In genomic region chr20:2365666-2366065, GRCh38 we compare ENCODE assay signal across 30 cellular contexts. TPM values are rescaled to one million over a fixed set of nuclear protein-coding genes. Genes with fewer than 3 reads are reported as not detected.
"Had no signal": no experiment of that assay in that cellular context is flagged by ENCODE, and none has a peak within 500 bp of the region (broad histone marks: within the 10 kb centered on the region; RNA-seq: fewer than 3 reads in every experiment).

No MANE protein-coding gene starts in this region.

- H3K4me1 ChIP-seq: left ventricle myocardium inferior, pancreas, prostate gland, spleen, suprapubic skin, tibial artery, uterus had no signal

- H3K4me1 Mint-ChIP-seq: mesothelial cell of epicardium; naive B cell; natural killer cell; stimulated activated effector memory CD8-positive, alpha-beta T cell treated with anti-CD3 and anti-CD28 coated beads, Interleukin-12 subunit alpha, Interleukin-12 subunit beta, amount 100 ng/mL, for 72 hours had no signal

- H3K36me3 Mint-ChIP-seq: mesothelial cell of epicardium; stimulated activated effector memory CD8-positive, alpha-beta T cell treated with anti-CD3 and anti-CD28 coated beads, Interleukin-12 subunit alpha, Interleukin-12 subunit beta, amount 100 ng/mL, for 72 hours; type B pancreatic cell had no signal

- ATAC-seq: natural killer cell; pancreas; right cardiac atrium; sciatic nerve; stimulated activated effector memory CD8-positive, alpha-beta T cell treated with anti-CD3 and anti-CD28 coated beads, Interleukin-12 subunit alpha, Interleukin-12 subunit beta, amount 100 ng/mL, for 72 hours had no signal

- H3K4me3 ChIP-seq: hepatocyte, left ventricle myocardium inferior, lung, pancreas, prostate gland, spleen, suprapubic skin, thoracic aorta, tibial artery, uterus had no signal

- H3K9me3 Mint-ChIP-seq: type B pancreatic cell had no signal

- H3K27ac Mint-ChIP-seq: mesothelial cell of epicardium; naive B cell; natural killer cell; stimulated activated effector memory CD8-positive, alpha-beta T cell treated with anti-CD3 and anti-CD28 coated beads, Interleukin-12 subunit alpha, Interleukin-12 subunit beta, amount 100 ng/mL, for 72 hours; stimulated activated naive CD8-positive, alpha-beta T cell treated with anti-CD3 and anti-CD28 coated beads, Interleukin-15, Interleukin-2, amounts not matched to agents 100 ng/mL and 50 ng/mL, for 24 hours; type B pancreatic cell had no signal

- H3K4me3 Mint-ChIP-seq: mesothelial cell of epicardium; naive B cell; natural killer cell; stimulated activated effector memory CD8-positive, alpha-beta T cell treated with anti-CD3 and anti-CD28 coated beads, Interleukin-12 subunit alpha, Interleukin-12 subunit beta, amount 100 ng/mL, for 72 hours; stimulated activated naive CD8-positive, alpha-beta T cell treated with anti-CD3 and anti-CD28 coated beads, Interleukin-15, Interleukin-2, amounts not matched to agents 100 ng/mL and 50 ng/mL, for 24 hours; type B pancreatic cell had no signal

- H3K27me3 ChIP-seq: hepatocyte, pancreas, suprapubic skin, tibial artery, uterus had no signal

- DNase-seq: islet precursor cell; left ventricle myocardium inferior; mesendoderm; naive B cell; natural killer cell; pancreas; posterior cingulate gyrus; retina; right cardiac atrium; small intestine; spleen; stimulated activated CD4-positive, alpha-beta T cell treated with anti-CD3 and anti-CD28 coated beads, Interleukin-4, amount 100 ng/mL, for 24 hours; stimulated activated naive CD4-positive, alpha-beta T cell; tibial artery; uterus had no signal

- H3K9me3 ChIP-seq: prostate gland, suprapubic skin, thoracic aorta had no signal

- FAIRE-seq: pancreas, small intestine had no signal

- H3K27ac ChIP-seq: hepatocyte, left ventricle myocardium inferior, pancreas, prostate gland, spleen, suprapubic skin, thoracic aorta, tibial artery, uterus had no signal

- H3K36me3 ChIP-seq: left ventricle myocardium inferior, pancreas, prostate gland, spleen, suprapubic skin, thoracic aorta, tibial artery, uterus had no signal

RNA-seq across cellular contexts. Expression of gene TGM6, which starts 15.0 kb away (rescaled TPM):
- total RNA-seq: hepatocyte, kidney epithelial cell, left ventricle myocardium inferior, lung, mesothelial cell of epicardium, mononuclear cell, natural killer cell, osteoblast, pancreas, prostate gland, right cardiac atrium, sciatic nerve, spleen, subcutaneous adipose tissue, thoracic aorta, ureter, uterus had no signal
